1 cellular context compared by ENCODE assay signal in genomic region chr14:20631821-20632389, GRCh38.
A peak's percentile ranks its signal among the peaks of the same experiment; 100 is the strongest.
TF ChIP-seq lines count a peak whose summit lies in the region.

No MANE protein-coding gene starts in this region.

TF ChIP-seq in K562, 482 proteins besides CTCF, POLR2A, EP300 and RAD21:
- peak; percentile 61; the same call in 1 of the 2 replicates for TF ChIP-seq MIER1 (IDR thresholded peaks at IDR 0.05; ENCODE audit: low read depth)
- TF ChIP-seq ZNF511 (CRISPR knock-in tag; IDR thresholded peaks at IDR 0.05), result no peak
- TF ChIP-seq ETV5 (CRISPR knock-in tag; IDR thresholded peaks at IDR 0.05; ENCODE audit: low read depth), result no peak
- peak; percentile 58; the same call in 1 of the 2 replicates for TF ChIP-seq EHMT2 (IDR thresholded peaks at IDR 0.05)
- TF ChIP-seq SAP30 (IDR thresholded peaks at IDR 0.05; ENCODE audit: borderline replicate concordance, insufficient read depth, low read depth, low read length, poor library complexity, severe bottlenecking), result peak; percentile 37
- peak; percentile 65 for TF ChIP-seq REST (CRISPR knock-in tag; IDR thresholded peaks at IDR 0.05; ENCODE audit: low read depth)
- no peak for TF ChIP-seq IFI16 (CRISPR knock-in tag; IDR thresholded peaks at IDR 0.05)
- TF ChIP-seq NFIC (IDR thresholded peaks at IDR 0.05), result peak; percentile 89
- TF ChIP-seq CCNT2 (IDR thresholded peaks at IDR 0.05; ENCODE audit: borderline replicate concordance, extremely low read depth, insufficient read length, low read depth, low read length), result no peak
- no peak for TF ChIP-seq HNRNPH1 (optimal IDR thresholded peaks at IDR 0.05; ENCODE audit: low read depth, low read length)
